Comparison of ENCODE assay signal across 8 cellular contexts in genomic region chr1:156212833-156213643, GRCh38. TPM values are rescaled to one million over a fixed set of nuclear protein-coding genes. Genes with fewer than 3 reads are reported as not detected.
DNase-seq lines count a peak whose midpoint lies in the region; ATAC-seq, FAIRE-seq and TF ChIP-seq lines count a peak whose summit lies in the region.

A gene with protein sequence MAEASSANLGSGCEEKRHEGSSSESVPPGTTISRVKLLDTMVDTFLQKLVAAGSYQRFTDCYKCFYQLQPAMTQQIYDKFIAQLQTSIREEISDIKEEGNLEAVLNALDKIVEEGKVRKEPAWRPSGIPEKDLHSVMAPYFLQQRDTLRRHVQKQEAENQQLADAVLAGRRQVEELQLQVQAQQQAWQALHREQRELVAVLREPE (plus strand): TSS chr1:156213007. CDS start chr1:156213016, 9 bp downstream.

- peak; percentile 81 for TF ChIP-seq POLR2A in GM18505 (IDR thresholded peaks at IDR 0.05; ENCODE audit: borderline replicate concordance, extremely low read depth, insufficient read depth, insufficient read length)

- FAIRE-seq in urothelium cell line (lab: Jason Lieb, UNC) = no peak

- H3K27ac ChIP-seq in ascending aorta (peak within 1 kb of the TSS; percentile 89 to 96), right cardiac atrium (ENCODE audit: low read length) (peak within 1 kb of the TSS; percentile 93)

- H3K36me3 Mint-ChIP-seq in T-helper 2 cell treated with Interferon-gamma antibody and Interleukin-4, amounts not matched to agents 5 μg/mL and 100 μg/mL, for 36 hours (ENCODE audit: low read depth) = peaks cover 52% of the 10 kb centered on the region

- no peak for TF ChIP-seq CTCF in ascending aorta (IDR thresholded peaks at IDR 0.05)

- peak within 1 kb of the TSS; percentile 99 for H3K27ac Mint-ChIP-seq in T-helper 2 cell treated with Interferon-gamma antibody and Interleukin-4, amounts not matched to agents 5 μg/mL and 100 μg/mL, for 36 hours

- no peaks in the 10 kb centered on the region for H3K9me3 Mint-ChIP-seq in T-helper 2 cell treated with Interferon-gamma antibody and Interleukin-4, amounts not matched to agents 5 μg/mL and 100 μg/mL, for 36 hours

- ATAC-seq in GM18505 (IDR thresholded peaks at IDR 0.05; ENCODE audit: unreplicated experiment) = peak; percentile 80
- peak; percentile 83 for ATAC-seq in HG02970 (IDR thresholded peaks at IDR 0.05; ENCODE audit: low FRiP score, unreplicated experiment)
- peak; percentile 98 for ATAC-seq in right cardiac atrium

- peak within 1 kb of the TSS; percentile 97 for H3K4me3 Mint-ChIP-seq in T-helper 2 cell treated with Interferon-gamma antibody and Interleukin-4, amounts not matched to agents 5 μg/mL and 100 μg/mL, for 36 hours

- H3K4me3 ChIP-seq in ascending aorta = peak within 1 kb of the TSS; percentile 74 to 82
- peak within 1 kb of the TSS; percentile 30 for H3K4me3 ChIP-seq in right cardiac atrium (ENCODE audit: low read length)

- H3K27me3 ChIP-seq in ascending aorta (no peaks in the 10 kb centered on the region), right cardiac atrium (ENCODE audit: control insufficient read depth, insufficient read depth) (no peaks in the 10 kb centered on the region)

- under 1% methylated on average over 61 of the region's 61 CpGs for WGBS in right cardiac atrium

- H3K36me3 ChIP-seq in ascending aorta = peaks cover 14 to 24% of the 10 kb centered on the region in 2 donors

- peaks cover 33% of the 10 kb centered on the region for H3K4me1 Mint-ChIP-seq in T-helper 2 cell treated with Interferon-gamma antibody and Interleukin-4, amounts not matched to agents 5 μg/mL and 100 μg/mL, for 36 hours (ENCODE audit: low read depth)

- H3K4me1 ChIP-seq in ascending aorta (peaks cover 5 to 24% of the 10 kb centered on the region in 2 donors), right cardiac atrium (ENCODE audit: control insufficient read depth, insufficient read depth, low read length) (peaks cover 2% of the 10 kb centered on the region)

- H3K27me3 Mint-ChIP-seq in T-helper 2 cell treated with Interferon-gamma antibody and Interleukin-4, amounts not matched to agents 5 μg/mL and 100 μg/mL, for 36 hours (ENCODE audit: low read depth) = no peaks in the 10 kb centered on the region

- DNase-seq in NCI-H2029 (lab: John Stamatoyannopoulos, UW) = peak; percentile 94
- DNase-seq in T-helper 2 cell treated with Interferon-gamma antibody and Interleukin-4, amounts not matched to agents 5 μg/mL and 100 μg/mL, for 36 hours (ENCODE audit: low spot score) = peak; percentile 96
- peak; percentile 93 to 99 for DNase-seq in ascending aorta (ENCODE audit: low spot score in 2 of 2)
- peak; percentile 97 to 99 (median 98) for DNase-seq in right cardiac atrium
- peak; percentile 87 for DNase-seq in pulmonary artery endothelial cell (ENCODE audit: low read depth, low spot score)
- peak; percentile 99 for DNase-seq in urothelium cell line (ENCODE audit: low spot score)

- intact Hi-C loops in ascending aorta (cut with DNase I) (loop anchor here (1.0 to 5.0 kb wide), 4 partner anchors 19 to 131 kb away; partner anchors contain the start of genes MEX3A and SLC25A44), right cardiac atrium (cut with DNase I) (no loop called here)

- H3K9me3 ChIP-seq in ascending aorta = no peaks in the 10 kb centered on the region
- no peaks in the 10 kb centered on the region for H3K9me3 ChIP-seq in right cardiac atrium (ENCODE audit: control insufficient read depth, low read length)

RNA-seq across cellular contexts. Expression of the gene that starts here (rescaled TPM):
- total RNA-seq in ascending aorta (61.4 TPM), right cardiac atrium (10 to 100 TPM; 55.3 to 62.9 (median 59.5) TPM), pulmonary artery endothelial cell (48.9 and 54.3 TPM in 2 replicates)
- 93.6 TPM for polyA plus RNA-seq in right cardiac atrium

Comparison
In these comparisons a context has a peak if more than half of its experiments do, and no peak if none do; other contexts are left out.
1. Peak in every context shown above with its lines: DNase-seq, ATAC-seq, H3K4me3 ChIP-seq and H3K27ac ChIP-seq.